In the genomic region with DNA sequence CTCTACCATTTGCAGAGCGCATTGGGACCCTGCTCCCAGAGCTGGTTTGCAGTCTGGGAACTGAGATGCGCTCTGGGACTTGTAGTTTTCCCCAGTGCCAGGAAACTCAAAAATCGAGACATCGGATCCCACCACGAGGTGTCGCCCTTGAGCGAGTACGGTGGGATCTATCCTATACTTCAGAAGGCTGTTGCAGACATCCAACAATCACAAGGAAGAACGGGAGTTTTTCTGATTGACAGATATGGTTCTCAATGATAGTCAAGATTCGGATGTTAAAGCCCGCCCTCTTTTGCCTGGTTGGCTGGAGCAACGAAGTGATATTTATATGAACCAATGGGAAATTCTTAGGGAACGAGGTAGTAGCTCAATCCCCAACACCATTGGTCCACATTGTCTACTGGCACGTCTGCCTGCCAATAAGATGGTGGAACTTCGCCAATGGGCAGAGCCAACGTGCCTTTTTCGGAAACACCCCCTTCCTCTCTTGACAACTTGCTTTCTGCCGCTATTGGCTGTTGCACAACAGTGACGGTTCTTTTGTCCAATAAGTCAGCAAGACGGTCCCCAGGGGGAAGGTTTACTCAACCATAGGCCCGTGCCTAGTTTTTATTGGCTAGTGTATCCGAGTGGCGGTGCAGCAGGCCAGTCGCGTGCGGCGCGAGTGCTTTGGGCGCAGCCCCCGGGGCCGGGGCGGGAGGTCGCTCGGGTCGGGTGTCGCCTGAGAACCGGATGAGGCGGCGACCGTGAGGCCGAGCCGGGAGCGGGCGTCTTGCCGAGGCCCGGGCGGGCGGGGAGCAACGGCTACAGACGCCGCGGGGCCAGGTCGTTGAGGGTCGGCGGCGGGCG, we compare ENCODE assay signal across 8 cellular contexts. TPM values are rescaled to one million over a fixed set of nuclear protein-coding genes. Genes with fewer than 3 reads are reported as not detected.
DNase-seq lines count a peak whose midpoint lies in the region; TF ChIP-seq lines count a peak whose summit lies in the region.

A gene (plus strand): TSS at position 724 of the 849 bp plus-strand sequence. CDS start 164 bp downstream, outside the sequence.

- H2AFZ ChIP-seq in neural cell (ENCODE audit: low read depth, low read length) = no peak within 1 kb of the TSS

- H3K9me2 ChIP-seq in neural cell (ENCODE audit: insufficient read depth, low read length) = no peaks in the 10 kb centered on the region

- peak; percentile 99 for TF ChIP-seq CTCF in neural cell (IDR thresholded peaks at IDR 0.05; ENCODE audit: poor library complexity, severe bottlenecking)

- DNase-seq in H7 = peak; percentile 100
- DNase-seq in M059J (ENCODE audit: low read depth) = peak; percentile 100
- peak; percentile 100 for DNase-seq in SHP77 treated with DMSO at 0.1 percent for 48 hours (lab: John Stamatoyannopoulos, UW)
- peak; percentile 96 for DNase-seq in activated gamma-delta T cell (lab: John Stamatoyannopoulos, UW)
- DNase-seq in fibroblast of the conjunctiva (ENCODE audit: low read depth) = peak; percentile 100

- H3F3A ChIP-seq in neural cell (ENCODE audit: insufficient read depth, low read length, poor library complexity, severe bottlenecking) = no peaks in the 10 kb centered on the region

- TF ChIP-seq RAD21 in neural cell (conservative IDR thresholded peaks at IDR 0.05) = peak; percentile 81

- H3K4me1 ChIP-seq in ES-I3 (ENCODE audit: insufficient read depth, low read length) = 0 out of 2 replicates have a peak, but pooled peaks cover 4% of the 10 kb centered on the region
- peaks cover 29% of the 10 kb centered on the region for H3K4me1 ChIP-seq in stomach smooth muscle (ENCODE audit: control insufficient read depth, insufficient read depth, low read length)

- H3K27ac ChIP-seq in neural cell (ENCODE audit: low read length) (peak within 1 kb of the TSS; percentile 78), stomach smooth muscle (ENCODE audit: low read length) (peak within 1 kb of the TSS; percentile 62)

- no peaks in the 10 kb centered on the region for H3K27me3 ChIP-seq in H7 (ENCODE audit: control insufficient read depth, insufficient read depth, low read length)
- H3K27me3 ChIP-seq in neural cell (ENCODE audit: insufficient read depth, low read depth, low read length) = no peaks in the 10 kb centered on the region
- no peaks in the 10 kb centered on the region for H3K27me3 ChIP-seq in stomach smooth muscle (ENCODE audit: control insufficient read depth in 1 of 2, insufficient read depth in 2 of 2, low read length in 2 of 2)

- peaks cover 35% of the 10 kb centered on the region for H3K79me2 ChIP-seq in neural cell (replicated peaks; ENCODE audit: insufficient read depth, low read length)

- peak within 1 kb of the TSS; percentile 96 for H3K4me3 ChIP-seq in H7 (ENCODE audit: insufficient read depth, low read depth, low read length)
- peak within 1 kb of the TSS; percentile 97 for H3K4me3 ChIP-seq in neural cell (ENCODE audit: low read length)
- peak within 1 kb of the TSS; percentile 86 to 89 for H3K4me3 ChIP-seq in stomach smooth muscle (ENCODE audit: low read length in 2 of 2)

- H3K36me3 ChIP-seq in ES-I3 (ENCODE audit: insufficient read depth, low read length) (peaks cover 6% of the 10 kb centered on the region), H7 (replicated peaks; ENCODE audit: control insufficient read depth, insufficient read depth, low read length) (peaks cover 3% of the 10 kb centered on the region), neural cell (ENCODE audit: insufficient read depth, low read length) (no peaks in the 10 kb centered on the region), stomach smooth muscle (ENCODE audit: control insufficient read depth in 2 of 2, insufficient read depth in 2 of 2, low read length in 2 of 2) (peaks cover 8% of the 10 kb centered on the region in 2 donors)

- H4K20me1 ChIP-seq in neural cell (ENCODE audit: insufficient read depth) = peaks cover 16% of the 10 kb centered on the region

- H3K4me2 ChIP-seq in neural cell (ENCODE audit: low read length) = peak within 1 kb of the TSS; percentile 96

- H3K9ac ChIP-seq in ES-I3 (ENCODE audit: low read depth, low read length) (peak within 1 kb of the TSS; percentile 93), neural cell (ENCODE audit: low read length) (peak within 1 kb of the TSS; percentile 83), stomach smooth muscle (ENCODE audit: low read length in 2 of 2) (peak within 1 kb of the TSS; percentile 86 to 87)

- peak; percentile 64 for TF ChIP-seq EP300 in neural cell (conservative IDR thresholded peaks at IDR 0.05; ENCODE audit: poor library complexity, severe bottlenecking)

- H3K9me3 ChIP-seq in ES-I3 (ENCODE audit: control insufficient read depth, insufficient read depth, low read length) (no peaks in the 10 kb centered on the region), neural cell (ENCODE audit: low read length) (no peaks in the 10 kb centered on the region), stomach smooth muscle (ENCODE audit: control insufficient read depth in 2 of 2, low read length in 2 of 2) (no peaks in the 10 kb centered on the region)

TF ChIP-seq in neural cell, 6 proteins besides CTCF, POLR2A, EP300 and RAD21:
- TF ChIP-seq MXI1 (conservative IDR thresholded peaks at IDR 0.05; ENCODE audit: poor library complexity, severe bottlenecking) (no peak), TAF1 (IDR thresholded peaks at IDR 0.05; ENCODE audit: low read depth) (peak; percentile 63), EZH2 (IDR thresholded peaks at IDR 0.05; ENCODE audit: borderline replicate concordance, insufficient read depth, low read length, poor library complexity, severe bottlenecking) (no peak), SMC3 (conservative IDR thresholded peaks at IDR 0.05; ENCODE audit: poor library complexity) (peak; percentile 80), POLR2AphosphoS5 (IDR thresholded peaks at IDR 0.05) (peak; percentile 86)
- TF ChIP-seq, protein P1, sequence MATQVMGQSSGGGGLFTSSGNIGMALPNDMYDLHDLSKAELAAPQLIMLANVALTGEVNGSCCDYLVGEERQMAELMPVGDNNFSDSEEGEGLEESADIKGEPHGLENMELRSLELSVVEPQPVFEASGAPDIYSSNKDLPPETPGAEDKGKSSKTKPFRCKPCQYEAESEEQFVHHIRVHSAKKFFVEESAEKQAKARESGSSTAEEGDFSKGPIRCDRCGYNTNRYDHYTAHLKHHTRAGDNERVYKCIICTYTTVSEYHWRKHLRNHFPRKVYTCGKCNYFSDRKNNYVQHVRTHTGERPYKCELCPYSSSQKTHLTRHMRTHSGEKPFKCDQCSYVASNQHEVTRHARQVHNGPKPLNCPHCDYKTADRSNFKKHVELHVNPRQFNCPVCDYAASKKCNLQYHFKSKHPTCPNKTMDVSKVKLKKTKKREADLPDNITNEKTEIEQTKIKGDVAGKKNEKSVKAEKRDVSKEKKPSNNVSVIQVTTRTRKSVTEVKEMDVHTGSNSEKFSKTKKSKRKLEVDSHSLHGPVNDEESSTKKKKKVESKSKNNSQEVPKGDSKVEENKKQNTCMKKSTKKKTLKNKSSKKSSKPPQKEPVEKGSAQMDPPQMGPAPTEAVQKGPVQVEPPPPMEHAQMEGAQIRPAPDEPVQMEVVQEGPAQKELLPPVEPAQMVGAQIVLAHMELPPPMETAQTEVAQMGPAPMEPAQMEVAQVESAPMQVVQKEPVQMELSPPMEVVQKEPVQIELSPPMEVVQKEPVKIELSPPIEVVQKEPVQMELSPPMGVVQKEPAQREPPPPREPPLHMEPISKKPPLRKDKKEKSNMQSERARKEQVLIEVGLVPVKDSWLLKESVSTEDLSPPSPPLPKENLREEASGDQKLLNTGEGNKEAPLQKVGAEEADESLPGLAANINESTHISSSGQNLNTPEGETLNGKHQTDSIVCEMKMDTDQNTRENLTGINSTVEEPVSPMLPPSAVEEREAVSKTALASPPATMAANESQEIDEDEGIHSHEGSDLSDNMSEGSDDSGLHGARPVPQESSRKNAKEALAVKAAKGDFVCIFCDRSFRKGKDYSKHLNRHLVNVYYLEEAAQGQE (IDR thresholded peaks at IDR 0.05; ENCODE audit: borderline replicate concordance) = no peak
TF ChIP-seq in neural cell: peak in this region for 3.

RNA-seq across cellular contexts. Expression of the gene that starts here (rescaled TPM):
- 77.6 and 89.9 TPM in 2 replicates for total RNA-seq in H7 (2014; rRNA removed; shearing (Covaris generic))
- 49.9 and 91.8 TPM in 2 replicates for total RNA-seq in M059J (2014; rRNA removed; shearing (Covaris generic))
- polyA plus RNA-seq in neural cell = 31.4 and 34.8 TPM in 2 replicates
- polyA minus RNA-seq in neural cell = 71.5 and 91.1 TPM in 2 replicates

Comparison
In these comparisons a context has a peak if more than half of its experiments do, and no peak if none do; other contexts are left out.
1. Peak in every context shown above with its lines: DNase-seq, H3K4me3 ChIP-seq and H3K27ac ChIP-seq.